ENCODE assay signal across 8 cellular contexts in the genomic region with DNA sequence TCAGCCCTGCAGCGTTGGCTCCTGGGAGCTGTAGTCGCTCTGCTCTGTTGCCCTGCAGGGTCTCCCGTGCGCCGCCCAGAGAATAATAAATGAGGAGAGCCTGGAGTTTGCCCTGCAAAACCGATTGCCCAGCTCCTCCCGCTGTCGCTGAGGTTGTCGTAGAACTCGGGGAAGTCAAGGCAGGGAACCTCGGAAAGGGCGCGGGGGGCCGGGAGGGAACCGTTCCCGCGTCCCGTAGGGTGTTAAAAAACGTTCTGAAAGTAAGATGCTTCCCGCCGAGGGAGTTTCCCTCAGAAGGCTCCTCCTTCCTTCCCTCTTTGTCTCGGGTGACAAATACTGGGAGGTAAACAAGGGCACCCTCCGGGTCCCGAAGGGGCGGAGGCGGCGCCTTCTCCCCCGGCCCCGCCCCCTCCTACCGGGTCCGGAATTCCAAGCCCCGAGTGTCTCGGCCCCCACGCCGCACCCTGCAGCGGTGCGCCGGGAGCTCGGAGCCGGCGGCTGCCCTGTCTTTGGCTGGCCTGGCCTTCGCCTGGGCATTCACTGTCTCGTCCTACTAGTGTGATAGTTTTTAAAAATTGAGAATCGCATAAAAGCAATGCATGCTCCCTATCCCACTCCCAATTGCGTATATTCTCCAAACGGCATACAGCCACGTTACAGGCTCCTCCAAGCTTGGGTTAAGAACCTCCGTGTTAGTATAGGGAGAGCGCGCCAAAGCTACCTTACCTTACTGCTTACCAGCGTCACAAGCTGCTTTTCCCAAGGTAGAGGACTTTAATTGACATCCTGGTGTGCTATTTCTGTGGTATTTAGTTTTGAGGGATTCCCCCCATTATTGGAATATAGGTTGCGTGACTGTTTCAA. TPM values are rescaled to one million over a fixed set of nuclear protein-coding genes. Genes with fewer than 3 reads are reported as not detected.
DNase-seq lines count a peak whose midpoint lies in the region; ATAC-seq and TF ChIP-seq lines count a peak whose summit lies in the region.

No MANE protein-coding gene starts in this region.

- H3K27me3 Mint-ChIP-seq in activated CD4-positive, alpha-beta memory T cell treated with anti-CD3 and anti-CD28 coated beads, Interleukin-2, amount 10 ng/mL, durations not matched to agents 7 days and 5 days: no peaks in the 10 kb centered on the region

- TF ChIP-seq POLR2A in esophagus squamous epithelium (IDR thresholded peaks at IDR 0.05) (peak in 3 of 4 donors; percentile 24 to 65 (median 25)), tibial nerve (IDR thresholded peaks at IDR 0.05) (peak in 1 of 2 donors; percentile 21)

- TF ChIP-seq EP300 in tibial nerve (IDR thresholded peaks at IDR 0.05): peak in 1 of 2 donors; percentile 33

- TF ChIP-seq CTCF in esophagus squamous epithelium (IDR thresholded peaks at IDR 0.05) (no peak), tibial nerve (IDR thresholded peaks at IDR 0.05) (no peak)

- 3 to 5% methylated on average over 8 to 22 of the region's 52 CpGs for WGBS in esophagus squamous epithelium, 2 donors
- 3 to 4% methylated on average over 41 to 49 of the region's 52 CpGs for WGBS in tibial nerve, 2 donors

- H3K36me3 Mint-ChIP-seq in activated CD4-positive, alpha-beta memory T cell treated with anti-CD3 and anti-CD28 coated beads, Interleukin-2, amount 10 ng/mL, durations not matched to agents 7 days and 5 days (ENCODE audit: low read depth): peaks cover 37% of the 10 kb centered on the region

- H3K4me3 Mint-ChIP-seq in activated CD4-positive, alpha-beta memory T cell treated with anti-CD3 and anti-CD28 coated beads, Interleukin-2, amount 10 ng/mL, durations not matched to agents 7 days and 5 days: peak overlapping the region; percentile 90

- intact Hi-C loops in esophagus squamous epithelium (cut with DNase I): loop anchor here (5.0 kb wide), 1 partner anchor 32 kb away; no protein-coding TSS in a partner anchor

- H3K27ac Mint-ChIP-seq in activated CD4-positive, alpha-beta memory T cell treated with anti-CD3 and anti-CD28 coated beads, Interleukin-2, amount 10 ng/mL, durations not matched to agents 7 days and 5 days: peak overlapping the region; percentile 98

- POLR2A ChIA-PET in activated CD4-positive, alpha-beta memory T cell treated with anti-CD3 and anti-CD28 coated beads, Interleukin-2, amount 10 ng/mL, durations not matched to agents 7 days and 5 days (lab: Charles Lee): interaction anchor here (0.7 to 14.2 kb wide), 28 partner anchors 9 to 1187 kb away, joined by 3 to 710 read pairs (median 9); a partner anchor contains a TSS

- H3K27me3 ChIP-seq in esophagus squamous epithelium (no peaks in the 10 kb centered on the region), tibial nerve (no peaks in the 10 kb centered on the region)

- CTCF ChIA-PET in activated CD4-positive, alpha-beta memory T cell treated with anti-CD3 and anti-CD28 coated beads, Interleukin-2, amount 10 ng/mL, durations not matched to agents 7 days and 5 days (lab: Charles Lee): interaction anchor here (1.0 to 7.9 kb wide), 6 partner anchors 10 to 85 kb away, joined by 3 to 90 read pairs (median 9); a partner anchor contains a TSS

- peaks cover 33% of the 10 kb centered on the region for H3K4me1 Mint-ChIP-seq in activated CD4-positive, alpha-beta memory T cell treated with anti-CD3 and anti-CD28 coated beads, Interleukin-2, amount 10 ng/mL, durations not matched to agents 7 days and 5 days

- no peaks in the 10 kb centered on the region for H3K9me3 Mint-ChIP-seq in activated CD4-positive, alpha-beta memory T cell treated with anti-CD3 and anti-CD28 coated beads, Interleukin-2, amount 10 ng/mL, durations not matched to agents 7 days and 5 days

- H3K4me1 ChIP-seq in esophagus squamous epithelium (peaks cover 0 to 42% (median 11%) of the 10 kb centered on the region in 3 donors), tibial nerve (peaks cover 0 to 38% (median 9%) of the 10 kb centered on the region in 4 donors)

- H3K27ac ChIP-seq in esophagus squamous epithelium (peak overlapping the region; percentile 78 to 100 (median 99)), tibial nerve (peak overlapping the region; percentile 60 to 100 (median 86))

- ATAC-seq in GM19463 (IDR thresholded peaks at IDR 0.05; ENCODE audit: unreplicated experiment): peak; percentile 33
- ATAC-seq in HG03558 (IDR thresholded peaks at IDR 0.05; ENCODE audit: extremely low read depth, unreplicated experiment): peak; percentile 24

- H3K9me3 ChIP-seq in esophagus squamous epithelium (no peaks in the 10 kb centered on the region), tibial nerve (no peaks in the 10 kb centered on the region)

- peaks cover 0 to 19% (median 0%) of the 10 kb centered on the region in 3 donors for H3K36me3 ChIP-seq in esophagus squamous epithelium
- H3K36me3 ChIP-seq in tibial nerve: peaks cover 0 to 17% (median 0%) of the 10 kb centered on the region in 3 donors

- H3K4me3 ChIP-seq in esophagus squamous epithelium: peak overlapping the region; percentile 53 to 94 (median 90)
- peak overlapping the region; percentile 69 to 97 (median 94) for H3K4me3 ChIP-seq in tibial nerve

- DNase-seq in DMS53 (lab: John Stamatoyannopoulos, UW) (peak; percentile 92), NCI-H524 (lab: John Stamatoyannopoulos, UW) (peak; percentile 74 to 76), esophagus squamous epithelium (lab: John Stamatoyannopoulos, UW) (no peak), myocyte (ENCODE audit: low read depth) (peak; percentile 91), tibial nerve (ENCODE audit: low spot score in 2 of 2) (peak in 1 of 2 donors; percentile 26)
- peak; percentile 70 for DNase-seq in activated CD4-positive, alpha-beta memory T cell treated with anti-CD3 and anti-CD28 coated beads, Interleukin-2, amount 10 ng/mL, durations not matched to agents 7 days and 5 days

RNA-seq across cellular contexts. Expression of a gene that starts 1.0 kb away (rescaled TPM):
- 100 to 1,000 TPM; 776 to 794 TPM for total RNA-seq in activated CD4-positive, alpha-beta memory T cell treated with anti-CD3 and anti-CD28 coated beads, Interleukin-2, amount 10 ng/mL, durations not matched to agents 7 days and 5 days
- total RNA-seq in esophagus squamous epithelium: 10 to 100 TPM; 27.3 to 83.6 (median 65.3) TPM
- 30.9 and 56.1 TPM in 2 replicates for total RNA-seq in myocyte
- polyA plus RNA-seq in myocyte (2012): 21.6 TPM
- 10 to 100 TPM; 63.3 to 83.4 (median 72.4) TPM for total RNA-seq in tibial nerve

RNA-seq across cellular contexts. Expression of a gene that starts 35.6 kb away (rescaled TPM):
- total RNA-seq in activated CD4-positive, alpha-beta memory T cell treated with anti-CD3 and anti-CD28 coated beads, Interleukin-2, amount 10 ng/mL, durations not matched to agents 7 days and 5 days: 10 to 100 TPM; 27.5 to 29.7 TPM
- total RNA-seq in esophagus squamous epithelium (10 to 100 TPM; 10.3 to 18.5 (median 13.2) TPM), myocyte (27.3 and 70.7 TPM in 2 replicates), tibial nerve (10 to 100 TPM; 27.7 to 88.5 (median 49.1) TPM)
- 20.2 TPM for polyA plus RNA-seq in myocyte (2012)

Comparison
In these comparisons a context has a peak if more than half of its experiments do, and no peak if none do; other contexts are left out.
1. RNA of a gene that starts 1.0 kb away (total RNA-seq): 776 to 794 TPM in activated CD4-positive, alpha-beta memory T cell treated with anti-CD3 and anti-CD28 coated beads, Interleukin-2, amount 10 ng/mL, durations not matched to agents 7 days and 5 days; 63.3 to 83.4 TPM in tibial nerve, 27.3 to 83.6 TPM in esophagus squamous epithelium and 30.9 to 56.1 TPM in myocyte; every median in the first group is over 4 times any median in the second.